10 cellular contexts compared by ENCODE assay signal in the genomic region with DNA sequence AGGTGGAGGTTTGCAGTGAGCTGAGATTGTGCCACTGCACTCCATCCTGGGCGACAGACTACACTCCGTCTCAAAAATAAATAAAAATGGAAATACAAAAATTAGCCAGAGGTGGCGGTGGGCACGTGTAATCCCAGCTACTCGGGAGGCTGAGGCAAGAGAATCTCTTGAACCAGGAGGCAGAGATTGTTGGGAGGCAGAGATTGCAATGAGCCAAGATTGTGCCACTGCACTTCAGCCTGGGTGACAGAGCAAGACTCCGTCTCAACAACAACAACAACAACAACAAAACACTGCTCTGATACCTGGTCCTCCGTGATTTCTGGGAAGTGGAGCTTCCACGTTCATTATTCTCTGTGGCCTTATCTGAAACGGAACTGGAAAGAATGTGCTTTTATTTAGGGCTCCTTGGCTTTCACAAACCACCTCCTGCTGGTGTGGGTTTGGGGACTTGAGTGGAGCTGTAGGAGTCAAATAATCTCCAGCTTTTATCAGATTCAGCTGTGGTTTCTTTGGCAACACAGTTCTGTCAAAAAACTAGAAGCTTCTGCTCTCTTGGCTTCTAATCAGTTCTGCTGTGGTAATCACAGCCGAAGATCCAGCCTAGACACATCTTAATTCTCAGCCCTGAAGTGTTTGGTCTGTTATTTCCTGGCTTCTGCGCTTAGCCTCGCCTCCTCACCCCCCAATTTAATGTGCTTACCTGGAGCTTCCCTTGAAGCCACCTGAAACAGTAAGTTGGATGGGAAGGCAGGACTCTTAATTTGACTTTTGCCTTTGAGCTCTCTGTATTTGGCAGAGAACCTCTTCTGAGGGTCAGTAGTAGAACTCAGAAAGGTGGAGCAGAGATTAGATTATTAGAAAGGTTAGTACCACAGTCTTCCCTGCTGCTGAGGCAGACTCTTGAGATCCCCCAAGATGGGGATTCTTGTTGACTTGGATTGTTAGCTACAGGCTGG. TPM values are rescaled to one million over a fixed set of nuclear protein-coding genes. Genes with fewer than 3 reads are reported as not detected.
DNase-seq lines count a peak whose midpoint lies in the region; ATAC-seq, FAIRE-seq and TF ChIP-seq lines count a peak whose summit lies in the region.
"Had no signal": no experiment of that assay in that cellular context is flagged by ENCODE, and none has a peak within 500 bp of the region (broad histone marks: within the 10 kb centered on the region; RNA-seq: fewer than 3 reads in every experiment).

No MANE protein-coding gene starts in this region.

- TF ChIP-seq POLR2A in esophagus squamous epithelium (IDR thresholded peaks at IDR 0.05): no peak

- DNase-seq in GM23338 (ENCODE audit: low spot score) (no peak), T-helper 17 cell (no peak), esophagus squamous epithelium (lab: John Stamatoyannopoulos, UW) (no peak), SJCRH30 (no peak), small intestine (no peak)
- no peak for DNase-seq in stimulated activated effector memory CD8-positive, alpha-beta T cell treated with anti-CD3 and anti-CD28 coated beads, Interleukin-12 subunit alpha, Interleukin-12 subunit beta, amount 100 ng/mL, for 72 hours (ENCODE audit: low spot score in 2 of 2)
- DNase-seq: RPMI8226 had no signal

- H3K27ac ChIP-seq in GM23338 (ENCODE audit: low read depth) (no peak overlapping the region), esophagus squamous epithelium (peak overlapping the region in 3 of 4 donors; percentile 7 to 69 (median 59)), SJCRH30 (no peak overlapping the region), small intestine (ENCODE audit: low read depth in 1 of 2, low read length in 1 of 2) (peak overlapping the region in 1 of 2 donors; percentile 56)
- H3K27ac ChIP-seq: epithelial cell of prostate had no signal

- TF ChIP-seq CTCF in GM23338 (conservative IDR thresholded peaks at IDR 0.05; ENCODE audit: low read depth in 2 of 2) (no peak), esophagus squamous epithelium (IDR thresholded peaks at IDR 0.05) (no peak)

- H3K36me3 ChIP-seq in GM23338 (ENCODE audit: insufficient read depth): no peaks in the 10 kb centered on the region
- peaks cover 0 to 8% (median 0%) of the 10 kb centered on the region in 3 donors for H3K36me3 ChIP-seq in esophagus squamous epithelium
- no peaks in the 10 kb centered on the region for H3K36me3 ChIP-seq in SJCRH30
- no peaks in the 10 kb centered on the region for H3K36me3 ChIP-seq in small intestine (ENCODE audit: control insufficient read depth in 2 of 2, insufficient read depth in 2 of 2, low read length in 2 of 2)

- H3K9me3 Mint-ChIP-seq in GM23338: no peaks in the 10 kb centered on the region
- no peaks in the 10 kb centered on the region for H3K9me3 Mint-ChIP-seq in stimulated activated effector memory CD8-positive, alpha-beta T cell treated with anti-CD3 and anti-CD28 coated beads, Interleukin-12 subunit alpha, Interleukin-12 subunit beta, amount 100 ng/mL, for 72 hours

- H3K9me2 ChIP-seq in GM23338 (ENCODE audit: insufficient read depth): no peaks in the 10 kb centered on the region

- no peak overlapping the region for H3K4me2 ChIP-seq in GM23338

- H3K27me3 ChIP-seq in GM23338 (ENCODE audit: insufficient read depth) (no peaks in the 10 kb centered on the region), esophagus squamous epithelium (no peaks in the 10 kb centered on the region), SJCRH30 (no peaks in the 10 kb centered on the region), small intestine (ENCODE audit: control insufficient read depth in 2 of 2, insufficient read depth in 2 of 2, low read length in 2 of 2) (no peaks in the 10 kb centered on the region)

- no peaks in the 10 kb centered on the region for H3F3A ChIP-seq in GM23338 (replicated peaks; ENCODE audit: low read depth)

- H3K4me3 ChIP-seq in GM23338 (no peak overlapping the region), esophagus squamous epithelium (no peak overlapping the region), SJCRH30 (no peak overlapping the region), small intestine (ENCODE audit: low read depth in 1 of 2, low read length in 2 of 2) (no peak overlapping the region)
- H3K4me3 ChIP-seq: lung had no signal

- 53 to 57% methylated on average over 12 of the region's 12 CpGs for WGBS in esophagus squamous epithelium, 2 donors
- 71 to 83% (median 77%) methylated on average over 12 of the region's 12 CpGs for WGBS in small intestine, 3 donors

- H3K36me3 Mint-ChIP-seq in GM23338 (ENCODE audit: low read depth) (no peaks in the 10 kb centered on the region), T-helper 17 cell (ENCODE audit: low read depth) (no peaks in the 10 kb centered on the region)
- H3K36me3 Mint-ChIP-seq in stimulated activated effector memory CD8-positive, alpha-beta T cell treated with anti-CD3 and anti-CD28 coated beads, Interleukin-12 subunit alpha, Interleukin-12 subunit beta, amount 100 ng/mL, for 72 hours: peaks cover 26% of the 10 kb centered on the region

- ATAC-seq in GM23338: no peak
- peak; percentile 83 for ATAC-seq in T-helper 17 cell
- ATAC-seq in stimulated activated effector memory CD8-positive, alpha-beta T cell treated with anti-CD3 and anti-CD28 coated beads, Interleukin-12 subunit alpha, Interleukin-12 subunit beta, amount 100 ng/mL, for 72 hours: peak; percentile 44
- no peak for ATAC-seq in GM18867 (IDR thresholded peaks at IDR 0.05; ENCODE audit: unreplicated experiment)

- H3K4me1 Mint-ChIP-seq in GM23338 (peaks cover 16% of the 10 kb centered on the region), T-helper 17 cell (peaks cover 39% of the 10 kb centered on the region)
- peaks cover 61% of the 10 kb centered on the region for H3K4me1 Mint-ChIP-seq in stimulated activated effector memory CD8-positive, alpha-beta T cell treated with anti-CD3 and anti-CD28 coated beads, Interleukin-12 subunit alpha, Interleukin-12 subunit beta, amount 100 ng/mL, for 72 hours

- H3K27ac Mint-ChIP-seq in GM23338 (peak overlapping the region; percentile 29; the same call in 1 of the 2 replicates), T-helper 17 cell (peak overlapping the region; percentile 93)
- H3K27ac Mint-ChIP-seq in stimulated activated effector memory CD8-positive, alpha-beta T cell treated with anti-CD3 and anti-CD28 coated beads, Interleukin-12 subunit alpha, Interleukin-12 subunit beta, amount 100 ng/mL, for 72 hours: peak overlapping the region; percentile 89

- H2AFZ ChIP-seq in GM23338: no peak overlapping the region

- no peaks in the 10 kb centered on the region for H4K20me1 ChIP-seq in GM23338 (replicated peaks; ENCODE audit: insufficient read depth)

- H3K4me3 Mint-ChIP-seq in GM23338 (no peak overlapping the region), T-helper 17 cell (peak overlapping the region; percentile 73)
- H3K4me3 Mint-ChIP-seq in stimulated activated effector memory CD8-positive, alpha-beta T cell treated with anti-CD3 and anti-CD28 coated beads, Interleukin-12 subunit alpha, Interleukin-12 subunit beta, amount 100 ng/mL, for 72 hours: peak overlapping the region; percentile 46

- no peak for FAIRE-seq in small intestine (lab: Jason Lieb, UNC)

- peaks cover 4% of the 10 kb centered on the region; the same call in 1 of the 2 replicates for H3K4me1 ChIP-seq in GM23338 (ENCODE audit: insufficient read depth)
- H3K4me1 ChIP-seq in esophagus squamous epithelium: peaks cover 26 to 57% (median 54%) of the 10 kb centered on the region in 3 donors
- H3K4me1 ChIP-seq in SJCRH30: no peaks in the 10 kb centered on the region
- peaks cover 4 to 15% of the 10 kb centered on the region in 2 donors for H3K4me1 ChIP-seq in small intestine (ENCODE audit: control insufficient read depth in 2 of 2, insufficient read depth in 1 of 2, low read depth in 1 of 2, low read length in 1 of 2)

- H3K9me3 ChIP-seq in T-helper 17 cell (ENCODE audit: control insufficient read depth, low read length, poor library complexity, severe bottlenecking) (no peaks in the 10 kb centered on the region), esophagus squamous epithelium (no peaks in the 10 kb centered on the region), SJCRH30 (replicated peaks) (no peaks in the 10 kb centered on the region), small intestine (ENCODE audit: control insufficient read depth, low read depth) (no peaks in the 10 kb centered on the region)

- intact Hi-C loops in esophagus squamous epithelium (cut with DNase I): no loop called here

- no peaks in the 10 kb centered on the region for H3K79me2 ChIP-seq in GM23338 (replicated peaks; ENCODE audit: insufficient read depth)

- peaks cover 2% of the 10 kb centered on the region for H3K27me3 Mint-ChIP-seq in GM23338 (ENCODE audit: insufficient read depth, low read depth, poor library complexity)
- no peaks in the 10 kb centered on the region for H3K27me3 Mint-ChIP-seq in T-helper 17 cell

TF ChIP-seq in GM23338, 12 proteins besides CTCF, POLR2A, EP300 and RAD21 (continues in another document):
- TF ChIP-seq POLR2AphosphoS5 (IDR thresholded peaks at IDR 0.05; ENCODE audit: low read depth) (no peak), STAT1 (IDR thresholded peaks at IDR 0.05; ENCODE audit: unreplicated experiment) (no peak), JUNB (IDR thresholded peaks at IDR 0.05; ENCODE audit: unreplicated experiment) (no peak)

RNA-seq across cellular contexts. Expression of a gene that starts 21.4 kb away (rescaled TPM):
- total RNA-seq in GM23338 (2014; rRNA removed; shearing (Covaris generic)): 0.85 and 1.4 TPM in 2 replicates
- 0.37 and 0.68 TPM in 2 replicates for polyA plus RNA-seq in GM23338 (2016; fragmentation: Nextera tagmentation; extraction: Ambion mirVana)
- total RNA-seq in T-helper 17 cell: 1 to 10 TPM; 4.6 to 5.0 TPM
- 10 to 100 TPM in 2 of 4 donors, 1 to 10 TPM in 2; 4.4 to 23.3 (median 9.6) TPM for total RNA-seq in esophagus squamous epithelium
- total RNA-seq in SJCRH30 (2014; rRNA removed; shearing (Covaris generic)): 8.1 TPM in 2 replicates
- polyA plus RNA-seq in small intestine: 1 to 10 TPM; 2.0 to 6.8 (median 4.2) TPM

RNA-seq across cellular contexts. Expression of a gene that starts 44.5 kb away (rescaled TPM):
- total RNA-seq in GM23338 (2014; rRNA removed; shearing (Covaris generic)): 46.7 and 62.8 TPM in 2 replicates
- 16.7 and 18.7 TPM in 2 replicates for polyA plus RNA-seq in GM23338 (2016; fragmentation: Nextera tagmentation; extraction: Ambion mirVana)
- total RNA-seq in T-helper 17 cell: 10 to 100 TPM; 56.3 to 63.7 TPM
- 10 to 100 TPM; 30.4 to 38.7 (median 34.4) TPM for total RNA-seq in esophagus squamous epithelium
- 58.3 and 63.8 TPM in 2 replicates for total RNA-seq in SJCRH30 (2014; rRNA removed; shearing (Covaris generic))
- 10 to 100 TPM; 21.9 to 34.0 (median 24.4) TPM for polyA plus RNA-seq in small intestine

Comparison
In these comparisons a context has a peak if more than half of its experiments do, and no peak if none do; other contexts are left out.
1. ATAC-seq: peak in T-helper 17 cell (single experiment) and stimulated activated effector memory CD8-positive, alpha-beta T cell treated with anti-CD3 and anti-CD28 coated beads, Interleukin-12 subunit alpha, Interleukin-12 subunit beta, amount 100 ng/mL, for 72 hours (single experiment); none in GM23338 (single experiment) and GM18867 (single experiment).
2. H3K27ac ChIP-seq: peak in esophagus squamous epithelium (3 of 4); none in GM23338 (single experiment) and SJCRH30 (single experiment).
3. H3K27ac Mint-ChIP-seq: peak in every context shown above with its lines; median percentile 93 in T-helper 17 cell; 89 in stimulated activated effector memory CD8-positive, alpha-beta T cell treated with anti-CD3 and anti-CD28 coated beads, Interleukin-12 subunit alpha, Interleukin-12 subunit beta, amount 100 ng/mL, for 72 hours; 29 in GM23338.